ENCODE assay signal across 23 cellular contexts in the genomic region with DNA sequence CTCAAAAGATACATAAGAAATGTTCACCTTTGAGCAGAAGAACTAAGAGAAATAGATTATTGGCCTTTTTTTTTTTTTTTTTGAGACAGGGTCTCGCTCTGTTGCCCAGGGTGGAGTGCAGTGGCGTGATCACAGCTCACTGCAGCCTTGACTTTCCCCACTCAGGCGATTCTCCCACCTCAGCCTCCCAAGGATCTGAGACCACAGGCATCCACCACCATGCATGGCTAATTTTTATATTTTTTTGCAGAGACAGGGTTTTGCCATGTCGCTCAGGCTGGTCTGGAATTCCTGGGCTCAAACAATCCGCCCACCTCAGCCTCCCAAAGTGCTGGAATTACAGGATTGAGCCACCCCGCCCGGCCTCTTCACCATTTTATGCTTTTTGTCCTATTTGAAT. TPM values are rescaled to one million over a fixed set of nuclear protein-coding genes. Genes with fewer than 3 reads are reported as not detected.
DNase-seq lines count a peak whose midpoint lies in the region; ATAC-seq, FAIRE-seq and TF ChIP-seq lines count a peak whose summit lies in the region.
"Had no signal": no experiment of that assay in that cellular context is flagged by ENCODE, and none has a peak within 500 bp of the region (broad histone marks: within the 10 kb centered on the region; RNA-seq: fewer than 3 reads in every experiment).

No MANE protein-coding gene starts in this region.

- TF ChIP-seq RAD21 in HCT116 (IDR thresholded peaks at IDR 0.05; ENCODE audit: low read depth), result no peak

- no peak overlapping the region for H3K4me2 ChIP-seq in HCT116 (ENCODE audit: low read length)
- no peak overlapping the region for H3K4me2 ChIP-seq in OCI-LY7 (ENCODE audit: low read length)
- H3K4me2 ChIP-seq: A549 had no signal

- no peaks in the 10 kb centered on the region for H3K27me3 ChIP-seq in HCT116 (ENCODE audit: insufficient read depth, low read length)
- no peaks in the 10 kb centered on the region for H3K27me3 ChIP-seq in upper lobe of left lung
- H3K27me3 ChIP-seq: SJSA1 had no signal

- 92 to 93% methylated on average over 7 of the region's 7 CpGs for WGBS in upper lobe of left lung, 2 donors

- H3K36me3 ChIP-seq in HCT116 (ENCODE audit: control insufficient read depth in 1 of 2, insufficient read depth in 2 of 2, low read length in 2 of 2), result no peaks in the 10 kb centered on the region
- H3K36me3 ChIP-seq in OCI-LY7 (ENCODE audit: insufficient read depth, low read length), result no peaks in the 10 kb centered on the region
- no peaks in the 10 kb centered on the region for H3K36me3 ChIP-seq in upper lobe of left lung
- H3K36me3 ChIP-seq: HAP-1, SJSA1 had no signal

- H3K79me2 ChIP-seq in HCT116 (ENCODE audit: insufficient read depth, low read length) (no peaks in the 10 kb centered on the region), OCI-LY7 (ENCODE audit: insufficient read depth, low read depth, low read length) (peaks cover 14% of the 10 kb centered on the region; the same call in 1 of the 2 replicates)

- no peak for ATAC-seq in HCT116
- ATAC-seq in upper lobe of left lung (ENCODE audit: low FRiP score in 2 of 2), result no peak
- no peak for ATAC-seq in HG03175 (IDR thresholded peaks at IDR 0.05; ENCODE audit: unreplicated experiment)
- no peak for ATAC-seq in GM21360 (IDR thresholded peaks at IDR 0.05; ENCODE audit: unreplicated experiment)
- ATAC-seq: Right ventricle myocardium inferior, T-cell had no signal

- H3K4me3 ChIP-seq in HCT116 (replicated peaks in 1 of 2; ENCODE audit: low read depth in 1 of 2, low read length in 2 of 2), result no peak overlapping the region
- H3K4me3 ChIP-seq in OCI-LY7 (ENCODE audit: low read depth, low read length, poor library complexity, severe bottlenecking), result no peak overlapping the region
- no peak overlapping the region for H3K4me3 ChIP-seq in upper lobe of left lung
- H3K4me3 ChIP-seq: A549, HAP-1, SJSA1 had no signal

- H3K9ac ChIP-seq in HCT116 (ENCODE audit: low read length), result no peak overlapping the region

- CTCF ChIA-PET in HCT116 (lab: Charles Lee), result interaction anchor here (1.5 to 2.5 kb wide), 2 partner anchors 95 to 100 kb away, joined by 3 to 32 read pairs; no protein-coding TSS in a partner anchor
- CTCF ChIA-PET in OCI-LY7 (lab: Charles Lee; ENCODE audit: unreplicated experiment), result interaction anchor here (1.3 kb wide), 1 partner anchor 100 kb away, joined by 4 read pairs; no protein-coding TSS in a partner anchor

- intact Hi-C loops in HCT116 (cut with micrococcal nuclease) (loop anchor here (5.0 to 10.0 kb wide), 3 partner anchors 677 to 797 kb away; no protein-coding TSS in a partner anchor), OCI-LY7 (cut with micrococcal nuclease; ENCODE audit: unreplicated experiment) (no loop called here)

- FAIRE-seq in HTR-8/SVneo (lab: Jason Lieb, UNC), result no peak
- FAIRE-seq: A549 had no signal

- DNase-seq in HCT116 (ENCODE audit: low read depth, low spot score), result no peak
- no peak for DNase-seq in OCI-LY7 (ENCODE audit: low spot score)
- DNase-seq in glomerular visceral epithelial cell (ENCODE audit: extremely low spot score), result peak; percentile 74
- DNase-seq in upper lobe of left lung, result no peak
- no peak for DNase-seq in HTR-8/SVneo (ENCODE audit: insufficient read length, low spot score)
- DNase-seq: Calu3, DMS153, DND-41, GOT3, KG1, MM.1S, NCI-H1417, NCI-H1694 treated with DMSO at 0.1 percent for 48 hours, NCI-H2081, NCI-H2227 treated with DMSO at 0.1 percent for 48 hours, NCI-H526 treated with DMSO at 0.1 percent for 48 hours, T-cell had no signal

- H3K9me3 ChIP-seq in HCT116 (ENCODE audit: control insufficient read depth in 1 of 2, insufficient read depth in 1 of 2, low read depth in 1 of 2, low read length in 2 of 2) (no peaks in the 10 kb centered on the region), OCI-LY7 (ENCODE audit: low read length) (no peaks in the 10 kb centered on the region; the same call in 1 of the 2 replicates), upper lobe of left lung (no peaks in the 10 kb centered on the region)
- H3K9me3 ChIP-seq: A549, HAP-1, SJSA1 had no signal

- POLR2A ChIA-PET in HCT116 (lab: Charles Lee), result interaction anchor here (1.5 kb wide), 1 partner anchor 100 kb away, joined by 4 read pairs; no protein-coding TSS in a partner anchor
- POLR2A ChIA-PET in OCI-LY7 (lab: Charles Lee), result interaction anchor here (0.6 to 2.1 kb wide), 3 partner anchors 74 to 510 kb away, joined by 3 to 8 read pairs (median 6); partner anchors contain the start of gene TLR10

- no peak for TF ChIP-seq POLR2A in HCT116 (IDR thresholded peaks at IDR 0.05; ENCODE audit: borderline replicate concordance, extremely low read depth, insufficient read depth, insufficient read length)
- no peak for TF ChIP-seq POLR2A in upper lobe of left lung (IDR thresholded peaks at IDR 0.05)

- no peak for TF ChIP-seq CTCF in HCT116 (IDR thresholded peaks at IDR 0.05 in 2 of 3, conservative IDR thresholded peaks at IDR 0.05 in 1 of 3; ENCODE audit: borderline replicate concordance in 1 of 3, insufficient read depth in 1 of 3, low read depth in 2 of 3, low read length in 2 of 3)
- no peak for TF ChIP-seq CTCF in OCI-LY7 (conservative IDR thresholded peaks at IDR 0.05; ENCODE audit: low read length)
- no peak for TF ChIP-seq CTCF in upper lobe of left lung (IDR thresholded peaks at IDR 0.05)

- RAD21 ChIA-PET in HCT116 (lab: Charles Lee; ENCODE audit: low non-redundant PET in 1 of 2, low total read pairs in 2 of 2, uncharacterized antibody in 2 of 2, unreplicated experiment in 2 of 2), result no interaction called here

- BruUV-seq in HCT116 (replicated peaks; lab: Mats Ljungman, UMichigan), result no TSS peak
- BruUV-seq in OCI-LY7 (replicated peaks; lab: Mats Ljungman, UMichigan), result no TSS peak

- H3K27ac ChIP-seq in HCT116 (ENCODE audit: low read depth, low read length) (no peak overlapping the region), OCI-LY7 (ENCODE audit: low read depth, low read length, poor library complexity, severe bottlenecking) (no peak overlapping the region), upper lobe of left lung (peak overlapping the region in 1 of 4 donors; percentile 80)
- H3K27ac ChIP-seq: SJSA1 had no signal

- H4K20me1 ChIP-seq in HCT116 (ENCODE audit: insufficient read depth), result no peaks in the 10 kb centered on the region
- H4K20me1 ChIP-seq in OCI-LY7 (ENCODE audit: insufficient read depth, low read length), result no peaks in the 10 kb centered on the region

- TF ChIP-seq EP300 in upper lobe of left lung (IDR thresholded peaks at IDR 0.05), result no peak

- peak overlapping the region; percentile 82 for H2AFZ ChIP-seq in HCT116 (ENCODE audit: low read depth, low read length, poor library complexity, severe bottlenecking)
- H2AFZ ChIP-seq in OCI-LY7 (ENCODE audit: low read length), result peak overlapping the region; percentile 30; the same call in 1 of the 2 replicates

- H3K9me2 ChIP-seq in HCT116 (ENCODE audit: insufficient read depth) (no peaks in the 10 kb centered on the region), OCI-LY7 (ENCODE audit: insufficient read depth, low read length) (no peaks in the 10 kb centered on the region)

- peaks cover 19 to 49% of the 10 kb centered on the region in 2 experiments for H3K4me1 ChIP-seq in HCT116 (ENCODE audit: control insufficient read depth in 1 of 2, insufficient read depth in 2 of 2, low read length in 2 of 2)
- H3K4me1 ChIP-seq in OCI-LY7 (ENCODE audit: insufficient read depth, low read length, poor library complexity, severe bottlenecking), result peaks cover 44% of the 10 kb centered on the region
- peaks cover 0 to 19% (median 13%) of the 10 kb centered on the region in 4 donors for H3K4me1 ChIP-seq in upper lobe of left lung

TF ChIP-seq in HCT116, 20 proteins besides CTCF, POLR2A, EP300 and RAD21 (continues in another document):
- no peak for TF ChIP-seq CBX3 (IDR thresholded peaks at IDR 0.05; ENCODE audit: low read depth)
- TF ChIP-seq EZH2phosphoT487 (IDR thresholded peaks at IDR 0.05; ENCODE audit: borderline replicate concordance), result no peak
- no peak for TF ChIP-seq MAX (IDR thresholded peaks at IDR 0.05)
- no peak for TF ChIP-seq SIN3A (IDR thresholded peaks at IDR 0.05; ENCODE audit: low read depth)

RNA-seq across cellular contexts. Expression of gene TLR6, which starts 2.9 kb away (rescaled TPM):
- total RNA-seq in HCT116 (2021; ENCODE audit: unreplicated experiment), result 4.8 TPM
- polyA plus RNA-seq in HCT116 (2012), result 0.66 and 0.92 TPM in 2 replicates
- total RNA-seq in OCI-LY7 (2014; rRNA removed; shearing (Covaris generic)), result 1.5 TPM in 2 replicates
- total RNA-seq in OCI-LY7 (2022), result 7.1 and 9.2 TPM in 2 replicates
- 10 to 100 TPM in 2 of 6 donors, 1 to 10 TPM in 4; 3.2 to 10.4 (median 5.8) TPM for total RNA-seq in upper lobe of left lung

RNA-seq across cellular contexts. Expression of gene FAM114A1, which starts 8.1 kb away (rescaled TPM):
- total RNA-seq in HCT116 (2021; ENCODE audit: unreplicated experiment), result 35.6 TPM
- 24.2 and 32.4 TPM in 2 replicates for polyA plus RNA-seq in HCT116 (2012)
- total RNA-seq in OCI-LY7 (2014; rRNA removed; shearing (Covaris generic)), result not detected in 2 replicates
- not detected in 2 replicates for total RNA-seq in OCI-LY7 (2022)
- 10 to 100 TPM; 27.2 to 92.5 (median 43.1) TPM for total RNA-seq in upper lobe of left lung

RNA-seq across cellular contexts. Expression of gene TLR1, which starts 54.9 kb away (rescaled TPM):
- total RNA-seq in HCT116 (2021; ENCODE audit: unreplicated experiment) (1.4 TPM), OCI-LY7 (2022) (6.0 and 7.4 TPM in 2 replicates), upper lobe of left lung (10 to 100 TPM; 16.4 to 41.9 (median 24.8) TPM)
- polyA plus RNA-seq in HCT116 (2012), result 0.42 and 0.70 TPM in 2 replicates
- 3.3 and 3.8 TPM in 2 replicates for total RNA-seq in OCI-LY7 (2014; rRNA removed; shearing (Covaris generic))

Comparison
In these comparisons a context has a peak if more than half of its experiments do, and no peak if none do; other contexts are left out.
1. RNA of gene FAM114A1, which starts 8.1 kb away (total RNA-seq): 27.2 to 92.5 TPM in upper lobe of left lung and 35.6 TPM in HCT116 (single experiment); not detected in OCI-LY7; every median in the first group is over 10 times any median in the second.